In the genomic region with DNA sequence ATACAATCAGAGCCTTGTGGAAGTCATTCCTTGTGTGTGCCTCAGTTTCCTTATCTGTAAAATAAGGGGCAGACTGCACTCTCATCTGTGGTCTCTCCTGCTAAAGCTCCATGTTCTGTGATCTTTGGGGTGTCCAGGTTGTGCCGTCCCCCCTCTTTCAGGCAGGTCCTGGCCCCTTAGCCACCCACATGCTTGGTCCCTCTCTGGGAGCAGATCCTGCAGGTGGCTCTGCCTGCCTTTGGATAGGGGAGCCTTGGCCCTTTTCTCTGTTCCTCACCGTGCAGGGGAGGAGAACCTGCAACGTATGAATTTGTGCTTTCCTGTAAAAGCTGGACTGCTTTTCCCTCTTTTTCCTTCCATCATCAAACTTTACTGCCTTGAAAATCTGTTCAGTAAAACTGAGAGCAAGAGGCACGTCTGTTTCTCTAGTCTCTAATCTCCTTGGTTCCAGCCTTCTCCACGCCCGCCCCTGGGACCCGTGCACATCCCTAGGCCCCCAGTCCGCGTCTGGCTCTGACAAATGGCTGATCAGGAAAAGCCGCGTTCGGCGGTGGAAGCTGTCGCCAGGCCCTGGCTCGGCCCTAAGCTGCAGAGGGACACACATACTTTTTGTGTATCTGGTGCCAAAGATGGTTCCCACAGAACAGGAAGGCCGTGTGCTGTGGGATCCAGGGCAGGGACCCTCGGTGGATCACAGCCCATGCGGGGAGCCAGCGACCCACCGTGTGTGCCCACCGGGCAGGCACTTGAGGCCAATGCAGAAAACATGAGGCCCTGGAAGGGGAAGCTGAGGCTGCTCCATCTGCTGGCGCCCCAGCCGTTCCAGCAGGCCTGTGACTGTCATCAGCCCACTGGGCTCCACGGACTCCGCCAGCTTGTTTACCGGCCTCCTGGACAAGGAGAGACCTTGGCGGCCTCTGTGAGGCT, we compare ENCODE assay signal across 1 cellular context.
TF ChIP-seq lines count a peak whose summit lies in the region.

No MANE protein-coding gene starts in this region.

TF ChIP-seq in SK-N-SH, 30 proteins besides CTCF, POLR2A, EP300 and RAD21 (continued from another document):
- no peak for TF ChIP-seq REST (IDR thresholded peaks at IDR 0.05; ENCODE audit: low read depth, low read length)
- no peak for TF ChIP-seq RXRA (IDR thresholded peaks at IDR 0.05; ENCODE audit: borderline replicate concordance, low read depth)
- no peak for TF ChIP-seq JUND (IDR thresholded peaks at IDR 0.05)
- no peak for TF ChIP-seq MEF2A (IDR thresholded peaks at IDR 0.05; ENCODE audit: borderline replicate concordance, low read depth)
